Comparison of ENCODE assay signal across 11 cellular contexts in genomic region chr14:100078216-100078780, GRCh38. TPM values are rescaled to one million over a fixed set of nuclear protein-coding genes. Genes with fewer than 3 reads are reported as not detected.
A peak's percentile ranks its signal among the peaks of the same experiment; 100 is the strongest.
DNase-seq lines count a peak whose midpoint lies in the region; ATAC-seq and TF ChIP-seq lines count a peak whose summit lies in the region.
"Had no signal": no experiment of that assay in that cellular context is flagged by ENCODE, and none has a peak within 500 bp of the region (broad histone marks: within the 10 kb centered on the region; RNA-seq: fewer than 3 reads in every experiment).

No MANE protein-coding gene starts in this region.

- H3K4me1 Mint-ChIP-seq in T-helper 17 cell, result peaks cover 81% of the 10 kb centered on the region

- H3K36me3 ChIP-seq in HEK293 (ENCODE audit: control insufficient read depth in 2 of 2, insufficient read depth in 1 of 2, low read length in 2 of 2) (no peaks in the 10 kb centered on the region), skeletal muscle tissue (ENCODE audit: control insufficient read depth in 3 of 3, insufficient read depth in 3 of 3, low read length in 3 of 3) (no peaks in the 10 kb centered on the region)
- peaks cover 28% of the 10 kb centered on the region for H3K36me3 ChIP-seq in effector memory CD4-positive, alpha-beta T cell (ENCODE audit: control insufficient read depth, insufficient read depth, low read length)

- H3K4me3 ChIP-seq in HEK293 (ENCODE audit: low read depth, low read length) (no peak overlapping the region), skeletal muscle tissue (ENCODE audit: low read length in 3 of 3) (no peak overlapping the region)
- peak overlapping the region; percentile 39 for H3K4me3 ChIP-seq in effector memory CD4-positive, alpha-beta T cell (ENCODE audit: insufficient read depth, low read depth, low read length, poor library complexity, severe bottlenecking)

- no peak overlapping the region for H3K9ac ChIP-seq in skeletal muscle tissue (ENCODE audit: low read depth in 1 of 3, low read length in 3 of 3)

- H3K9me3 ChIP-seq in HEK293 (ENCODE audit: control insufficient read depth, insufficient read depth, low read depth, low read length) (no peaks in the 10 kb centered on the region), T-helper 17 cell (ENCODE audit: control insufficient read depth, low read length, poor library complexity, severe bottlenecking) (no peaks in the 10 kb centered on the region), skeletal muscle tissue (ENCODE audit: control insufficient read depth in 3 of 3, low read length in 3 of 3) (no peaks in the 10 kb centered on the region)
- no peaks in the 10 kb centered on the region for H3K9me3 ChIP-seq in effector memory CD4-positive, alpha-beta T cell (ENCODE audit: control insufficient read depth, low read length)

- H3K4me1 ChIP-seq in HEK293 (ENCODE audit: control insufficient read depth, insufficient read depth, low read length), result peaks cover 15% of the 10 kb centered on the region
- peaks cover 97% of the 10 kb centered on the region for H3K4me1 ChIP-seq in effector memory CD4-positive, alpha-beta T cell (ENCODE audit: control insufficient read depth, insufficient read depth, low read length, poor library complexity, severe bottlenecking)
- peaks cover 18 to 36% (median 22%) of the 10 kb centered on the region in 3 donors for H3K4me1 ChIP-seq in skeletal muscle tissue (ENCODE audit: control insufficient read depth in 3 of 3, insufficient read depth in 3 of 3, low read length in 3 of 3)

- ATAC-seq in T-helper 17 cell (no peak), GM19455 (IDR thresholded peaks at IDR 0.05; ENCODE audit: unreplicated experiment) (no peak)
- ATAC-seq: Right ventricle myocardium inferior had no signal

- H3K27me3 Mint-ChIP-seq in T-helper 17 cell, result no peaks in the 10 kb centered on the region

- TF ChIP-seq CTCF in HEK293 (tag by site-specific recombination; IDR thresholded peaks at IDR 0.05), result no peak

- no peak for DNase-seq in T-helper 17 cell
- no peak for DNase-seq in effector memory CD4-positive, alpha-beta T cell
- DNase-seq in NOMO-1 treated with DMSO at 0.1 percent for 48 hours (lab: John Stamatoyannopoulos, UW; ENCODE audit: unreplicated experiment), result no peak
- no peak for DNase-seq in hepatic stellate cell (ENCODE audit: low spot score)
- DNase-seq in activated gamma-delta T cell treated with Interleukin-2 at 50 U/mL for 16 hours, result no peak
- DNase-seq: aorta, NCI-H510A had no signal

- CTCF ChIA-PET in HEK293 (lab: Yijun Ruan, JAX), result interaction anchor here (0.5 to 3.0 kb wide), 6 partner anchors 10 to 647 kb away, joined by 3 to 20 read pairs (median 4); no protein-coding TSS in a partner anchor

- no peaks in the 10 kb centered on the region for H3K27me3 ChIP-seq in effector memory CD4-positive, alpha-beta T cell (replicated peaks; ENCODE audit: control insufficient read depth, insufficient read depth, low read length, poor library complexity, severe bottlenecking)
- H3K27me3 ChIP-seq in skeletal muscle tissue (ENCODE audit: control insufficient read depth in 3 of 3, insufficient read depth in 3 of 3, low read length in 3 of 3), result no peaks in the 10 kb centered on the region

- POLR2A ChIA-PET in HEK293 (lab: Yijun Ruan, JAX), result no interaction called here

- peak overlapping the region; percentile 91 for H3K4me3 Mint-ChIP-seq in T-helper 17 cell

- H3K27ac ChIP-seq in HEK293 (ENCODE audit: extremely low read depth, low read depth, low read length) (0 out of 2 replicates have a peak overlapping the region, but pooled peaks have one; percentile 54), skeletal muscle tissue (ENCODE audit: low read depth, low read length) (peak overlapping the region; percentile 8)
- peak overlapping the region; percentile 90 for H3K27ac ChIP-seq in effector memory CD4-positive, alpha-beta T cell (ENCODE audit: insufficient read depth, low read length, poor library complexity, severe bottlenecking)

- H3K36me3 Mint-ChIP-seq in T-helper 17 cell (ENCODE audit: low read depth), result peaks cover 12% of the 10 kb centered on the region

- peak overlapping the region; percentile 99 for H3K27ac Mint-ChIP-seq in T-helper 17 cell

TF ChIP-seq in HEK293, 187 proteins besides CTCF, POLR2A, EP300 and RAD21 (continues in another document):
- TF ChIP-seq ZNF140 (tag by site-specific recombination; IDR thresholded peaks at IDR 0.05) (no peak), PRDM2 (tag by site-specific recombination; IDR thresholded peaks at IDR 0.05; ENCODE audit: borderline replicate concordance) (no peak), BCL6B (tag by site-specific recombination; IDR thresholded peaks at IDR 0.05) (no peak), ZNF280D (tag by site-specific recombination; IDR thresholded peaks at IDR 0.05) (no peak)

RNA-seq across cellular contexts. Expression of gene EVL, which starts 13.1 kb away (rescaled TPM):
- total RNA-seq in T-helper 17 cell (100 to 1,000 TPM; 793 to 831 TPM), skeletal muscle tissue (21.9 TPM)

Comparison
In these comparisons a context has a peak if more than half of its experiments do, and no peak if none do; other contexts are left out.
1. H3K27ac ChIP-seq: peak in every context shown above with its lines; median percentile 90 in effector memory CD4-positive, alpha-beta T cell; 54 in HEK293; 8 in skeletal muscle tissue.
2. RNA of gene EVL, which starts 13.1 kb away (total RNA-seq): 793 to 831 TPM in T-helper 17 cell; 21.9 TPM in skeletal muscle tissue (single experiment); every median in the first group is over 10 times any median in the second.